Comparison of ENCODE assay signal across 1 cellular context in genomic region chr2:189581354-189582139, GRCh38.
TF ChIP-seq lines count a peak whose summit lies in the region.

No MANE protein-coding gene starts in this region.

TF ChIP-seq in SK-N-SH treated with all-trans-retinoic acid at 6 μM for 48 hours, 23 proteins besides CTCF, POLR2A, EP300 and RAD21 (continued from another document):
- no peak for TF ChIP-seq POU6F1 (CRISPR knock-in tag; IDR thresholded peaks at IDR 0.05; ENCODE audit: borderline replicate concordance, low read depth)
- TF ChIP-seq SNAI2 (CRISPR knock-in tag; IDR thresholded peaks at IDR 0.05): no peak
